21 cellular contexts compared by ENCODE assay signal in genomic region chr7:65968256-65969185, GRCh38.
"Had no signal": no experiment of that assay in that cellular context is flagged by ENCODE, and none has a peak within 500 bp of the region (broad histone marks: within the 10 kb centered on the region; RNA-seq: fewer than 3 reads in every experiment).

No MANE protein-coding gene starts in this region.

- H3K27me3 ChIP-seq: heart left ventricle, SJSA1, upper lobe of left lung had no signal

- H3K27ac ChIP-seq: heart left ventricle, lower lobe of right lung, SJSA1, thoracic aorta, upper lobe of left lung had no signal

- H3K27ac Mint-ChIP-seq: activated naive CD4-positive, alpha-beta T cell treated with anti-CD3 and anti-CD28 coated beads, Interleukin-2, amount 50 U/mL, for 24 hours; activated T-helper 2 cell treated with anti-CD3 and anti-CD28 coated beads, Interferon-gamma antibody, Interleukin-2, Interleukin-4, amounts not matched to agents 10 μg/mL and 5 μg/mL and 100 μg/mL, durations not matched to agents 14 hours and 24 hours and 36 hours had no signal

- H3K27me3 Mint-ChIP-seq: activated naive CD4-positive, alpha-beta T cell treated with anti-CD3 and anti-CD28 coated beads, Interleukin-2, amount 50 U/mL, for 24 hours; central memory CD8-positive, alpha-beta T cell; naive thymus-derived CD4-positive, alpha-beta T cell; stimulated activated memory B cell treated with anti-CD40 and anti-IgM and Interleukin-4, amounts not matched to agents 10 μg/mL and 1 μg/mL and 100 μg/mL, for 72 hours had no signal

- H3K9me3 ChIP-seq: heart left ventricle, lower lobe of right lung, SJSA1, thoracic aorta, upper lobe of left lung had no signal

- H3K4me3 ChIP-seq: heart left ventricle, lower lobe of right lung, SJSA1, thoracic aorta, upper lobe of left lung had no signal

- H3K9me3 Mint-ChIP-seq: activated naive CD4-positive, alpha-beta T cell treated with anti-CD3 and anti-CD28 coated beads, Interleukin-2, amount 50 U/mL, for 24 hours; activated T-helper 2 cell treated with anti-CD3 and anti-CD28 coated beads, Interferon-gamma antibody, Interleukin-2, Interleukin-4, amounts not matched to agents 10 μg/mL and 5 μg/mL and 100 μg/mL, durations not matched to agents 14 hours and 24 hours and 36 hours; central memory CD8-positive, alpha-beta T cell; naive thymus-derived CD4-positive, alpha-beta T cell; neural crest cell; stimulated activated memory B cell treated with anti-CD40 and anti-IgM and Interleukin-4, amounts not matched to agents 10 μg/mL and 1 μg/mL and 100 μg/mL, for 72 hours had no signal

- ATAC-seq: heart left ventricle; left colon; lower lobe of right lung; naive thymus-derived CD4-positive, alpha-beta T cell; stimulated activated memory B cell treated with anti-CD40 and anti-IgM and Interleukin-4, amounts not matched to agents 10 μg/mL and 1 μg/mL and 100 μg/mL, for 72 hours had no signal

- H3K4me1 ChIP-seq: heart left ventricle, lower lobe of right lung, SJSA1, upper lobe of left lung had no signal

- H3K4me3 Mint-ChIP-seq: activated naive CD4-positive, alpha-beta T cell treated with anti-CD3 and anti-CD28 coated beads, Interleukin-2, amount 50 U/mL, for 24 hours; central memory CD8-positive, alpha-beta T cell; neural crest cell; stimulated activated memory B cell treated with anti-CD40 and anti-IgM and Interleukin-4, amounts not matched to agents 10 μg/mL and 1 μg/mL and 100 μg/mL, for 72 hours had no signal

- H3K4me1 Mint-ChIP-seq: central memory CD8-positive, alpha-beta T cell; neural crest cell; stimulated activated memory B cell treated with anti-CD40 and anti-IgM and Interleukin-4, amounts not matched to agents 10 μg/mL and 1 μg/mL and 100 μg/mL, for 72 hours had no signal

- DNase-seq: activated CD4-positive, alpha-beta T cell treated with anti-CD3 and anti-CD28 coated beads for 1 hour; activated CD4-positive, alpha-beta T cell treated with anti-CD3 and anti-CD28 coated beads, Interleukin-2, amount 50 U/mL, for 1 hour; activated T-cell treated with anti-CD3 and anti-CD28 coated beads, Interleukin-2, amount 50 U/mL, for 1 hour; cortex of kidney; heart left ventricle; islet precursor cell; left colon; lower lobe of right lung; naive thymus-derived CD4-positive, alpha-beta T cell; retina; stimulated activated CD4-positive, alpha-beta T cell treated with anti-CD3 and anti-CD28 coated beads, Interleukin-12 subunit alpha, Interleukin-12 subunit beta, amount 100 ng/mL, for 4 hours; T-helper 1 cell; T-helper 9 cell had no signal
